In the genomic region with DNA sequence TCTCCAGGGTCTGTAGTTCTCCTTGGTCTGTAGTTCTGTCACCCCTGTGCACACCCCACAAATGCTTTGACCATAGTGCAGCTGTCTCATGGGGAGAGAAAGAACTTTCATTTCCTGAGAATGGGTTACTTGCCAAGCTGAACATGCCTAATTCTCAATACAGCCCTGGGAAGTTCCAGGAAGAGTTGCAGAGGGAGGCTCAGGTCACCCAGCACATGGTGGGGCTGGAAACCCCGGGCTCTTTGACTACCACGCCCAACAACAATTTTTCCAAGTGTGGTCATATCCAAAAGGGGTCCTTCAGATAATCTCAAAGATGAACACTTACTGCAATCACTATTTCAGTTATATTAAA, we compare ENCODE assay signal across 1 cellular context.
TF ChIP-seq lines count a peak whose summit lies in the region.

No MANE protein-coding gene starts in this region.

TF ChIP-seq in endothelial cell of umbilical vein, 7 proteins besides CTCF, POLR2A, EP300 and RAD21:
- TF ChIP-seq FOS (IDR thresholded peaks at IDR 0.05; ENCODE audit: borderline replicate concordance, insufficient read depth, low read length) = no peak
- no peak for TF ChIP-seq EZH2 (IDR thresholded peaks at IDR 0.05; ENCODE audit: borderline replicate concordance, low read depth, low read length, severe bottlenecking)
- no peak for TF ChIP-seq MYC (IDR thresholded peaks at IDR 0.05; ENCODE audit: low read depth, low read length)
- TF ChIP-seq JUN (IDR thresholded peaks at IDR 0.05; ENCODE audit: borderline replicate concordance, insufficient read depth, insufficient read length, low read depth) = no peak
- TF ChIP-seq, protein P1, sequence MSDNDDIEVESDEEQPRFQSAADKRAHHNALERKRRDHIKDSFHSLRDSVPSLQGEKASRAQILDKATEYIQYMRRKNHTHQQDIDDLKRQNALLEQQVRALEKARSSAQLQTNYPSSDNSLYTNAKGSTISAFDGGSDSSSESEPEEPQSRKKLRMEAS (IDR thresholded peaks at IDR 0.05; ENCODE audit: insufficient read depth, insufficient read length) = no peak
- no peak for TF ChIP-seq GATA2 (IDR thresholded peaks at IDR 0.05; ENCODE audit: insufficient read depth, insufficient read length, low read depth, low read length)
- no peak for TF ChIP-seq POLR2AphosphoS5 (IDR thresholded peaks at IDR 0.05; ENCODE audit: insufficient read depth, low read depth, low read length)
